Comparison of ENCODE assay signal across 9 cellular contexts in genomic region chr11:46295996-46296519, GRCh38. TPM values are rescaled to one million over a fixed set of nuclear protein-coding genes. Genes with fewer than 3 reads are reported as not detected.
DNase-seq lines count a peak whose midpoint lies in the region; ATAC-seq, FAIRE-seq and TF ChIP-seq lines count a peak whose summit lies in the region.
"Had no signal": no experiment of that assay in that cellular context is flagged by ENCODE, and none has a peak within 500 bp of the region (broad histone marks: within the 10 kb centered on the region; RNA-seq: fewer than 3 reads in every experiment).

No MANE protein-coding gene starts in this region.

- H3K27me3 Mint-ChIP-seq in natural killer cell (ENCODE audit: low read depth in 2 of 2) = peaks cover 10 to 23% of the 10 kb centered on the region in 2 donors

- no peaks in the 10 kb centered on the region for H3K36me3 Mint-ChIP-seq in natural killer cell

- H3K23ac ChIP-seq in H1 (ENCODE audit: insufficient read length) = no peak overlapping the region

- peak overlapping the region; percentile 86 for H3K4me3 Mint-ChIP-seq in natural killer cell

- no peak overlapping the region for H3K27ac Mint-ChIP-seq in natural killer cell

- H3K4me2 ChIP-seq in Loucy (ENCODE audit: low read depth, low read length, poor library complexity, severe bottlenecking) = peak overlapping the region; percentile 93
- H3K4me2 ChIP-seq in H1 (ENCODE audit: insufficient read depth in 1 of 2, low read depth in 2 of 2, low read length in 2 of 2) = peak overlapping the region; percentile 72 to 95

- H3K56ac ChIP-seq in H1 (replicated peaks; ENCODE audit: insufficient read length, low read depth, low read length) = no peak overlapping the region

- H3K9me2 ChIP-seq in Loucy (replicated peaks; ENCODE audit: low read depth, low read length) = no peaks in the 10 kb centered on the region

- peaks cover 14% of the 10 kb centered on the region; the same call in 1 of the 2 replicates for H3K23me2 ChIP-seq in H1 (ENCODE audit: low read depth, low read length)

- TF ChIP-seq RAD21 in H1 (IDR thresholded peaks at IDR 0.05 in 1 of 2, conservative IDR thresholded peaks at IDR 0.05 in 1 of 2; ENCODE audit: low read depth in 2 of 2, low read length in 2 of 2) = no peak

- H3F3A ChIP-seq in Loucy (ENCODE audit: low read depth) = no peaks in the 10 kb centered on the region

- TF ChIP-seq CTCF in AG09309 (IDR thresholded peaks at IDR 0.05; ENCODE audit: control insufficient read depth, insufficient read depth, low read depth, low read length, missing control alignments) = no peak
- TF ChIP-seq CTCF in Loucy (conservative IDR thresholded peaks at IDR 0.05; ENCODE audit: low read length) = no peak
- TF ChIP-seq CTCF in H1 (IDR thresholded peaks at IDR 0.05; ENCODE audit: control extremely low read depth in 1 of 3, insufficient read depth in 1 of 3, low read depth in 1 of 3, low read length in 3 of 3) = no peak
- no peak for TF ChIP-seq CTCF in natural killer cell (IDR thresholded peaks at IDR 0.05)

- H3K4me1 Mint-ChIP-seq in natural killer cell = peaks cover 0 to 13% of the 10 kb centered on the region in 2 donors

- ATAC-seq in natural killer cell = peak in 1 of 3 donors; percentile 7
- ATAC-seq in HG03565 (IDR thresholded peaks at IDR 0.05; ENCODE audit: unreplicated experiment) = no peak
- ATAC-seq in GM19324 (IDR thresholded peaks at IDR 0.05; ENCODE audit: low FRiP score, unreplicated experiment) = no peak

- H3K4me1 ChIP-seq in Loucy (ENCODE audit: insufficient read depth, low read length, poor library complexity, severe bottlenecking) (peaks cover 9% of the 10 kb centered on the region), H1 (replicated peaks in 1 of 4; ENCODE audit: control insufficient read depth in 3 of 4, insufficient read depth in 4 of 4, low read length in 3 of 4) (peaks cover 19 to 45% (median 31%) of the 10 kb centered on the region in 4 experiments)

- no peak for FAIRE-seq in H1 (lab: Jason Lieb, UNC)
- FAIRE-seq: endometrium had no signal

- H2AFZ ChIP-seq in Loucy (ENCODE audit: low read length) (peak overlapping the region; percentile 98), H1 (ENCODE audit: low read length) (no peak overlapping the region)

- H3K79me2 ChIP-seq in Loucy (ENCODE audit: insufficient read depth, low read length) (no peaks in the 10 kb centered on the region), H1 (ENCODE audit: control insufficient read depth in 1 of 2, insufficient read depth in 2 of 2, low read length in 2 of 2) (0 out of 4 replicates have a peak, but pooled peaks cover 0 to 3% of the 10 kb centered on the region in 2 experiments)

- no peaks in the 10 kb centered on the region for H3K9me3 Mint-ChIP-seq in natural killer cell

- peak overlapping the region; percentile 93; the same call in 1 of the 2 replicates for H2BK20ac ChIP-seq in H1 (ENCODE audit: low read length)

- H3K36me3 ChIP-seq in Loucy (ENCODE audit: insufficient read depth, low read length) = no peaks in the 10 kb centered on the region
- no peaks in the 10 kb centered on the region for H3K36me3 ChIP-seq in H1 (ENCODE audit: control insufficient read depth in 2 of 4, insufficient read depth in 4 of 4, low read length in 3 of 4)

- H3K4me3 ChIP-seq in AG09309 (ENCODE audit: control insufficient read depth, low read depth, low read length) (peak overlapping the region; percentile 42), Loucy (ENCODE audit: low read length, poor library complexity, severe bottlenecking) (peak overlapping the region; percentile 74), H1 (ENCODE audit: extremely low read depth in 1 of 4, insufficient read depth in 2 of 4, low read depth in 3 of 4, low read length in 4 of 4) (peak overlapping the region; percentile 42 to 67 (median 54))

- DNase-seq in AG09309 (ENCODE audit: low read depth) (no peak), H1 (ENCODE audit: low read depth in 1 of 2, low spot score in 2 of 2) (peak in 1 of 2 experiments; percentile 66), natural killer cell (no peak), NCI-H1092 treated with DMSO at 0.1 percent for 48 hours (lab: John Stamatoyannopoulos, UW) (no peak)
- no peak for DNase-seq in central memory CD4-positive, alpha-beta T cell

- POLR2A ChIA-PET in H1 (lab: Charles Lee; ENCODE audit: partially characterized antibody) = interaction anchor here (0.6 to 7.1 kb wide), 25 partner anchors 8 to 968 kb away, joined by 3 to 127 read pairs (median 6); partner anchors contain the start of genes CREB3L1 and PHF21A

- H3K27me3 ChIP-seq in Loucy (ENCODE audit: insufficient read depth, low read length, poor library complexity, severe bottlenecking) = no peaks in the 10 kb centered on the region
- no peaks in the 10 kb centered on the region for H3K27me3 ChIP-seq in H1 (replicated peaks in 1 of 4; ENCODE audit: control insufficient read depth in 3 of 4, extremely low read depth in 1 of 4, insufficient read depth in 3 of 4, low read length in 3 of 4)

- H3K9me3 ChIP-seq in Loucy (ENCODE audit: insufficient read depth, low read depth, low read length) (no peaks in the 10 kb centered on the region), H1 (ENCODE audit: insufficient read depth in 2 of 2, low read depth in 1 of 2, low read length in 1 of 2) (no peaks in the 10 kb centered on the region)

- no peak overlapping the region; the same call in 1 of the 2 replicates for H3K27ac ChIP-seq in H1 (ENCODE audit: low read depth, low read length)

- H2BK12ac ChIP-seq in H1 (ENCODE audit: low read depth, low read length) = peak overlapping the region; percentile 68; the same call in 1 of the 2 replicates

- peak overlapping the region; percentile 47 for H3K9ac ChIP-seq in Loucy (ENCODE audit: low read depth, low read length, poor library complexity, severe bottlenecking)
- peak overlapping the region in 1 of 4 experiments; percentile 38; a peak in 4 of 7 replicates for H3K9ac ChIP-seq in H1 (replicated peaks in 1 of 4; ENCODE audit: extremely low read depth in 1 of 4, low read depth in 3 of 4, low read length in 3 of 4)

- no peak overlapping the region for H3K4ac ChIP-seq in H1 (replicated peaks; ENCODE audit: insufficient read length, low read depth, low read length)

- peak overlapping the region; percentile 92; the same call in 1 of the 2 replicates for H2BK15ac ChIP-seq in H1 (ENCODE audit: low read length)

- no peak overlapping the region for H2BK120ac ChIP-seq in H1 (replicated peaks; ENCODE audit: low read depth, low read length)

- H3K18ac ChIP-seq in H1 (ENCODE audit: extremely low read depth, low read length) = peak overlapping the region; percentile 60

- intact Hi-C loops in natural killer cell (cut with micrococcal nuclease) = no loop called here

- 0 out of 2 replicates have a peak, but pooled peaks cover 4% of the 10 kb centered on the region for H3K79me1 ChIP-seq in H1 (ENCODE audit: low read depth, low read length)

- peak overlapping the region; percentile 80; the same call in 1 of the 2 replicates for H2BK5ac ChIP-seq in H1 (ENCODE audit: low read depth, low read length)

- H4K20me1 ChIP-seq in Loucy (ENCODE audit: insufficient read depth, low read length, poor library complexity, severe bottlenecking) (no peaks in the 10 kb centered on the region), H1 (replicated peaks in 1 of 2; ENCODE audit: control insufficient read depth in 1 of 2, insufficient read depth in 2 of 2, low read length in 2 of 2) (no peaks in the 10 kb centered on the region)

- H4K8ac ChIP-seq in H1 (ENCODE audit: extremely low read depth, insufficient read depth, low read length) = peak overlapping the region; percentile 85

- peak overlapping the region; percentile 38 for H4K5ac ChIP-seq in H1 (ENCODE audit: insufficient read length, low read depth, low read length)

- peak overlapping the region; percentile 86 for H4K91ac ChIP-seq in H1 (replicated peaks; ENCODE audit: insufficient read length, low read length)

- TF ChIP-seq POLR2A in H1 (IDR thresholded peaks at IDR 0.05; ENCODE audit: control extremely low read depth in 1 of 2, low read depth in 2 of 2, low read length in 2 of 2) = no peak

- 30% methylated on average over 19 of the region's 21 CpGs; no CpG with 5 or more reads in 1 of the 2 experiments for WGBS in H1 (ENCODE audit: extremely low coverage in 1 of 2, insufficient coverage in 1 of 2, insufficient read length in 1 of 2, insufficient replicate concordance in 2 of 2, low coverage in 1 of 2, low lambda C conversion rate in 2 of 2, missing lambda C conversion rate in 1 of 2), 2 experiments

- no peak overlapping the region for H3K14ac ChIP-seq in H1 (ENCODE audit: insufficient read length)

- H2AK5ac ChIP-seq in H1 (ENCODE audit: low read depth, low read length) = 0 out of 2 replicates have a peak overlapping the region, but pooled peaks have one; percentile 46

- TF ChIP-seq EP300 in H1 (IDR thresholded peaks at IDR 0.05; ENCODE audit: borderline replicate concordance in 1 of 2, low read depth in 2 of 2, low read length in 2 of 2) = no peak

- CTCF ChIA-PET in H1 (lab: Charles Lee; ENCODE audit: partially characterized antibody) = interaction anchor here (0.5 to 38.0 kb wide), 24 partner anchors 8 to 439 kb away, joined by 3 to 858 read pairs (median 6); partner anchors contain the start of genes CHRM4 and CREB3L1

TF ChIP-seq in H1, 55 proteins besides CTCF, POLR2A, EP300 and RAD21:
- no peak for TF ChIP-seq HDAC6 (IDR thresholded peaks at IDR 0.05; ENCODE audit: low read depth, low read length)
- TF ChIP-seq CREB1 (IDR thresholded peaks at IDR 0.05) = no peak
- no peak for TF ChIP-seq SIX5 (IDR thresholded peaks at IDR 0.05; ENCODE audit: low read depth, low read length)

RNA-seq across cellular contexts. Expression of gene CREB3L1, which starts 18.6 kb away (rescaled TPM):
- 12.7 and 13.7 TPM in 2 replicates for total RNA-seq in H1 (2021; fragmentation: NEBNext Ultra II Directional; extraction: Animal tissue kit (Norgen Biotek cat#: 25700))
- 4.1 and 6.5 TPM in 2 replicates for polyA plus RNA-seq in H1 (2011; rRNA removed)
- 1.8 TPM for polyA plus RNA-seq in H1 (2011; cell fraction: cytosol; rRNA removed)
- polyA plus RNA-seq in H1 (2011; cell fraction: nucleus; rRNA removed) = 5.0 TPM
- 10.0 to 16.5 TPM (median 14.4 TPM) in 4 replicates for polyA plus RNA-seq in H1 (2012, experiment 1 of 2)
- 13.8 TPM for polyA plus RNA-seq in H1 (2012, experiment 2 of 2)
- 19.3 TPM for polyA plus RNA-seq in H1 (2013, experiment 1 of 2)
- polyA plus RNA-seq in H1 (2013, experiment 2 of 2) = 23.2 TPM
- polyA minus RNA-seq in H1 (2011; rRNA and poly(A)+ RNA removed) = 2.3 and 5.3 TPM in 2 replicates
- 8.2 TPM for polyA minus RNA-seq in H1 (2011; cell fraction: cytosol; rRNA and poly(A)+ RNA removed)
- polyA minus RNA-seq in H1 (2011; cell fraction: nucleus; rRNA and poly(A)+ RNA removed) = 5.3 TPM
- not detected for total RNA-seq in natural killer cell

RNA-seq across cellular contexts. Expression of gene DGKZ, which starts 51.2 kb away (rescaled TPM):
- total RNA-seq in H1 (2021; fragmentation: NEBNext Ultra II Directional; extraction: Animal tissue kit (Norgen Biotek cat#: 25700)) = 84.4 and 88.5 TPM in 2 replicates
- polyA plus RNA-seq in H1 (2011; rRNA removed) = 184 and 262 TPM in 2 replicates
- polyA plus RNA-seq in H1 (2011; cell fraction: cytosol; rRNA removed) = 118 TPM
- 335 TPM for polyA plus RNA-seq in H1 (2011; cell fraction: nucleus; rRNA removed)
- 56.9 to 93.0 TPM (median 85.7 TPM) in 4 replicates for polyA plus RNA-seq in H1 (2012, experiment 1 of 2)
- polyA plus RNA-seq in H1 (2012, experiment 2 of 2) = 72.1 TPM
- polyA plus RNA-seq in H1 (2013, experiment 1 of 2) = 92.3 TPM
- 81.6 TPM for polyA plus RNA-seq in H1 (2013, experiment 2 of 2)
- polyA minus RNA-seq in H1 (2011; rRNA and poly(A)+ RNA removed) = 58.7 and 67.4 TPM in 2 replicates
- 72.8 TPM for polyA minus RNA-seq in H1 (2011; cell fraction: cytosol; rRNA and poly(A)+ RNA removed)
- 103 TPM for polyA minus RNA-seq in H1 (2011; cell fraction: nucleus; rRNA and poly(A)+ RNA removed)
- total RNA-seq in natural killer cell = 100 to 1,000 TPM; 307 to 377 (median 350) TPM

Comparison
In these comparisons a context has a peak if more than half of its experiments do, and no peak if none do; other contexts are left out.
1. RNA of gene CREB3L1, which starts 18.6 kb away (total RNA-seq): 12.7 to 13.7 TPM in H1; not detected in natural killer cell; every median in the first group is over 10 times any median in the second.
2. Peak in every context shown above with its lines, with median percentiles within 50 percentile points of each other: H3K4me3 ChIP-seq.